In the genomic region with DNA sequence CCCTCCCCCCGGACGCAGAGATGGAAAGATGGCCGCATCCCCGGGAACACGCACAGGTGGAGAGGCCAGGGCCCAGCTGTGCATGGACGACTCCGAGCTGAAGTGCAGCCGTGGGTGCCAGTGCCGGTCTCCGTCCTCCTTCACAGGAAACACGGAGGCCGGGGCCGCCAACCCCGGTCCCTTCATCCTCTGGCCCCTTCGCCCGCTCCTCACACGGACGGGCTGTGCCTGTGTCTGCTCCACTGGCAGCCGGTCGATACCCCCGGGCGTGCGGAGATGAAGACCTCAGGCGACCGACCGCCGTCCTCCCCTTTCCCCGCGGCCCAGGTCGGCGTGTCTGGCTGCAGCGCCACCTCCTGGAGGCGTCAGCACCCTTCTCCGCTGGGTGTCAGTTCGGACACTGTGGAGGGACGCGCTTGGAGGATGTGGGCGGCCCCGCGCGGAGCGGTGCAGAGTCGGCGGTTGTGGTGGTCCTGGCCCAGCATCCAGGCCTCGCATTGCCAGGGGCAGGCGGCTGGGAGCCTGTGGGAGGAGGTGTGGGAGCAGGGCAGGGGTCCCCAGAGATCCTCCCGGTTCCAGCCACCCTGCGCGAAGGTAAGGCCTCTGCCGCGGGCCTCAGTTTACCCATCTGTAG, we compare ENCODE assay signal across 8 cellular contexts. TPM values are rescaled to one million over a fixed set of nuclear protein-coding genes. Genes with fewer than 3 reads are reported as not detected.
DNase-seq lines count a peak whose midpoint lies in the region; ATAC-seq, FAIRE-seq and TF ChIP-seq lines count a peak whose summit lies in the region.

No MANE protein-coding gene starts in this region.

- TF ChIP-seq EP300 in ovary (IDR thresholded peaks at IDR 0.05): no peak

- peaks cover 0 to 6% (median 0%) of the 10 kb centered on the region in 4 donors for H3K4me1 ChIP-seq in Peyer's patch
- no peaks in the 10 kb centered on the region for H3K4me1 ChIP-seq in foreskin keratinocyte
- no peaks in the 10 kb centered on the region for H3K4me1 ChIP-seq in ovary (ENCODE audit: insufficient read depth)

- FAIRE-seq in urothelium cell line (lab: Jason Lieb, UNC): no peak

- no peaks in the 10 kb centered on the region for H3K9me3 Mint-ChIP-seq in activated T-helper 2 cell treated with anti-CD3 and anti-CD28 coated beads, Interferon-gamma antibody, Interleukin-2, Interleukin-4, amounts not matched to agents 10 μg/mL and 5 μg/mL and 100 μg/mL, durations not matched to agents 14 hours and 24 hours and 36 hours

- H3K27ac ChIP-seq in Peyer's patch (no peak overlapping the region), foreskin keratinocyte (no peak overlapping the region), ovary (no peak overlapping the region)

- H3K27me3 Mint-ChIP-seq in activated T-helper 2 cell treated with anti-CD3 and anti-CD28 coated beads, Interferon-gamma antibody, Interleukin-2, Interleukin-4, amounts not matched to agents 10 μg/mL and 5 μg/mL and 100 μg/mL, durations not matched to agents 14 hours and 24 hours and 36 hours (ENCODE audit: low read depth): peaks cover 9% of the 10 kb centered on the region

- no peaks in the 10 kb centered on the region for H3K27me3 ChIP-seq in Peyer's patch
- H3K27me3 ChIP-seq in foreskin keratinocyte: peaks cover 4% of the 10 kb centered on the region
- H3K27me3 ChIP-seq in ovary: no peaks in the 10 kb centered on the region

- TF ChIP-seq POLR2A in Peyer's patch (IDR thresholded peaks at IDR 0.05) (no peak), ovary (IDR thresholded peaks at IDR 0.05) (no peak)

- peak; percentile 36 to 80 (median 74) for TF ChIP-seq CTCF in Peyer's patch (IDR thresholded peaks at IDR 0.05)
- peak; percentile 77 for TF ChIP-seq CTCF in foreskin keratinocyte (conservative IDR thresholded peaks at IDR 0.05)
- peak; percentile 26 to 51 (median 47) for TF ChIP-seq CTCF in ovary (IDR thresholded peaks at IDR 0.05)

- no peaks in the 10 kb centered on the region for H3K36me3 ChIP-seq in Peyer's patch
- no peaks in the 10 kb centered on the region for H3K36me3 ChIP-seq in ovary

- intact Hi-C loops in activated T-helper 2 cell treated with anti-CD3 and anti-CD28 coated beads, Interferon-gamma antibody, Interleukin-2, Interleukin-4, amounts not matched to agents 10 μg/mL and 5 μg/mL and 100 μg/mL, durations not matched to agents 14 hours and 24 hours and 36 hours (cut with micrococcal nuclease): loop anchor here (1.0 kb wide), 1 partner anchor 174 kb away; no protein-coding TSS in a partner anchor
- intact Hi-C loops in ovary (cut with DNase I): loop anchor here in 1 of 4 donors (5.0 kb wide), 1 partner anchor 176 kb away; no protein-coding TSS in a partner anchor

- peak overlapping the region; percentile 56 for H3K4me3 Mint-ChIP-seq in activated T-helper 2 cell treated with anti-CD3 and anti-CD28 coated beads, Interferon-gamma antibody, Interleukin-2, Interleukin-4, amounts not matched to agents 10 μg/mL and 5 μg/mL and 100 μg/mL, durations not matched to agents 14 hours and 24 hours and 36 hours (ENCODE audit: low read depth)

- H3K4me3 ChIP-seq in Peyer's patch (peak overlapping the region; percentile 22 to 52 (median 43)), ovary (peak overlapping the region; percentile 23)

- ATAC-seq in GM18868 (IDR thresholded peaks at IDR 0.05; ENCODE audit: unreplicated experiment) (peak; percentile 82), HG03571 (IDR thresholded peaks at IDR 0.05; ENCODE audit: unreplicated experiment) (peak; percentile 91), foreskin keratinocyte (peak; percentile 88)

- H3K9me3 ChIP-seq in Peyer's patch (no peaks in the 10 kb centered on the region), ovary (no peaks in the 10 kb centered on the region)

- 8 to 15% (median 15%) methylated on average over 28 to 51 of the region's 51 CpGs for WGBS in ovary, 3 donors

- H3K27ac Mint-ChIP-seq in activated T-helper 2 cell treated with anti-CD3 and anti-CD28 coated beads, Interferon-gamma antibody, Interleukin-2, Interleukin-4, amounts not matched to agents 10 μg/mL and 5 μg/mL and 100 μg/mL, durations not matched to agents 14 hours and 24 hours and 36 hours: no peak overlapping the region

- H3K4me1 Mint-ChIP-seq in activated T-helper 2 cell treated with anti-CD3 and anti-CD28 coated beads, Interferon-gamma antibody, Interleukin-2, Interleukin-4, amounts not matched to agents 10 μg/mL and 5 μg/mL and 100 μg/mL, durations not matched to agents 14 hours and 24 hours and 36 hours (ENCODE audit: low read depth): peaks cover 6% of the 10 kb centered on the region

- peak; percentile 65 for DNase-seq in AG08395 (ENCODE audit: low spot score)
- DNase-seq in Peyer's patch: peak; percentile 54 to 86 (median 81)
- peak; percentile 64 for DNase-seq in activated T-helper 2 cell treated with anti-CD3 and anti-CD28 coated beads, Interferon-gamma antibody, Interleukin-2, Interleukin-4, amounts not matched to agents 10 μg/mL and 5 μg/mL and 100 μg/mL, durations not matched to agents 14 hours and 24 hours and 36 hours (ENCODE audit: low spot score)
- peak in 1 of 2 donors; percentile 25 for DNase-seq in foreskin keratinocyte
- peak; percentile 41 to 73 (median 64) for DNase-seq in ovary
- peak; percentile 70 for DNase-seq in urothelium cell line (ENCODE audit: low spot score)

- H3K36me3 Mint-ChIP-seq in activated T-helper 2 cell treated with anti-CD3 and anti-CD28 coated beads, Interferon-gamma antibody, Interleukin-2, Interleukin-4, amounts not matched to agents 10 μg/mL and 5 μg/mL and 100 μg/mL, durations not matched to agents 14 hours and 24 hours and 36 hours (ENCODE audit: low read depth): no peaks in the 10 kb centered on the region

RNA-seq across cellular contexts. Expression of gene ZNF511, which starts 9.9 kb away (rescaled TPM):
- total RNA-seq in Peyer's patch (10 to 100 TPM; 25.7 to 42.9 (median 30.5) TPM), foreskin keratinocyte (42.3 and 50.3 TPM in 2 replicates), ovary (10 to 100 TPM; 23.3 to 64.8 (median 46.8) TPM)
- 88.4 and 89.7 TPM in 2 replicates for total RNA-seq in activated T-helper 2 cell treated with anti-CD3 and anti-CD28 coated beads, Interferon-gamma antibody, Interleukin-2, Interleukin-4, amounts not matched to agents 10 μg/mL and 5 μg/mL and 100 μg/mL, durations not matched to agents 14 hours and 24 hours and 36 hours
- polyA plus RNA-seq in foreskin keratinocyte (42.9 and 54.1 TPM in 2 replicates), ovary (10 to 100 TPM; 16.3 to 52.1 TPM)

RNA-seq across cellular contexts. Expression of gene TUBGCP2, which starts 9.9 kb away (rescaled TPM):
- total RNA-seq in Peyer's patch: 10 to 100 TPM; 40.1 to 85.0 (median 67.8) TPM
- 60.4 and 64.7 TPM in 2 replicates for total RNA-seq in activated T-helper 2 cell treated with anti-CD3 and anti-CD28 coated beads, Interferon-gamma antibody, Interleukin-2, Interleukin-4, amounts not matched to agents 10 μg/mL and 5 μg/mL and 100 μg/mL, durations not matched to agents 14 hours and 24 hours and 36 hours
- 64.9 and 68.1 TPM in 2 replicates for total RNA-seq in foreskin keratinocyte
- polyA plus RNA-seq in foreskin keratinocyte: 84.2 and 88.8 TPM in 2 replicates
- total RNA-seq in ovary: 10 to 100 TPM; 31.2 to 70.5 (median 56.4) TPM
- 10 to 100 TPM; 32.4 to 48.3 TPM for polyA plus RNA-seq in ovary

RNA-seq across cellular contexts. Expression of gene CALY, which starts 18.1 kb away (rescaled TPM):
- total RNA-seq in Peyer's patch (1 to 10 TPM in 2 of 4 donors, under 1 TPM in 1, not detected in 1; 0.88 to 1.6 (median 1.5) TPM), foreskin keratinocyte (not detected in 2 replicates), ovary (under 1 TPM in 1 of 7 donors, not detected in 6; 0.69 TPM)
- total RNA-seq in activated T-helper 2 cell treated with anti-CD3 and anti-CD28 coated beads, Interferon-gamma antibody, Interleukin-2, Interleukin-4, amounts not matched to agents 10 μg/mL and 5 μg/mL and 100 μg/mL, durations not matched to agents 14 hours and 24 hours and 36 hours: not detected in 2 replicates
- polyA plus RNA-seq in foreskin keratinocyte (not detected in 2 replicates), ovary (not detected)

RNA-seq across cellular contexts. Expression of gene PRAP1, which starts 28.6 kb away (rescaled TPM):
- total RNA-seq in Peyer's patch: 1,000 to 10,000 TPM in 3 of 4 donors, 10 to 100 TPM in 1; 52.8 to 2,204 (median 1,384) TPM
- total RNA-seq in activated T-helper 2 cell treated with anti-CD3 and anti-CD28 coated beads, Interferon-gamma antibody, Interleukin-2, Interleukin-4, amounts not matched to agents 10 μg/mL and 5 μg/mL and 100 μg/mL, durations not matched to agents 14 hours and 24 hours and 36 hours: not detected in 2 replicates
- not detected in 2 replicates for total RNA-seq in foreskin keratinocyte
- polyA plus RNA-seq in foreskin keratinocyte: not detected in 2 replicates
- 1 to 10 TPM in 1 of 7 donors, not detected in 6; 2.0 TPM for total RNA-seq in ovary
- polyA plus RNA-seq in ovary: not detected

RNA-seq across cellular contexts. Expression of gene FUOM, which starts 39.2 kb away (rescaled TPM):
- total RNA-seq in Peyer's patch (100 to 1,000 TPM in 3 of 4 donors, 10 to 100 TPM in 1; 88.3 to 214 (median 163) TPM), foreskin keratinocyte (22.0 and 33.7 TPM in 2 replicates), ovary (10 to 100 TPM in 6 of 7 donors, 1 to 10 TPM in 1; 9.2 to 26.3 (median 17.1) TPM)
- total RNA-seq in activated T-helper 2 cell treated with anti-CD3 and anti-CD28 coated beads, Interferon-gamma antibody, Interleukin-2, Interleukin-4, amounts not matched to agents 10 μg/mL and 5 μg/mL and 100 μg/mL, durations not matched to agents 14 hours and 24 hours and 36 hours: 44.0 and 45.7 TPM in 2 replicates
- polyA plus RNA-seq in foreskin keratinocyte (29.7 and 50.2 TPM in 2 replicates), ovary (10 to 100 TPM in 1 of 2 donors, 1 to 10 TPM in 1; 1.2 to 14.8 TPM)
